In genomic region chr2:26756337-26756736, GRCh38 we compare ENCODE assay signal across 28 cellular contexts. TPM values are rescaled to one million over a fixed set of nuclear protein-coding genes. Genes with fewer than 3 reads are reported as not detected.
DNase-seq lines count a peak whose midpoint lies in the region; ATAC-seq and TF ChIP-seq lines count a peak whose summit lies in the region.
"Had no signal": no experiment of that assay in that cellular context is flagged by ENCODE, and none has a peak within 500 bp of the region (broad histone marks: within the 10 kb centered on the region; RNA-seq: fewer than 3 reads in every experiment).

No MANE protein-coding gene starts in this region.

- no peak overlapping the region for H3K4ac ChIP-seq in mesendoderm (ENCODE audit: low read depth, low read length)

- BruUV-seq in Panc1 (replicated peaks; lab: Mats Ljungman, UMichigan) = no TSS peak
- no TSS peak for BruUV-seq in Calu3 (replicated peaks; lab: Mats Ljungman, UMichigan)

- no peak overlapping the region for H3K27ac ChIP-seq in CD4-positive, alpha-beta T cell (ENCODE audit: low read depth, low read length)
- H3K27ac ChIP-seq in Panc1 (ENCODE audit: low read length) (peak overlapping the region; percentile 97; the same call in 1 of the 2 replicates), endodermal cell (ENCODE audit: low read depth, low read length) (no peak overlapping the region), mesendoderm (ENCODE audit: low read depth, low read length) (no peak overlapping the region)

- H3K4me2 ChIP-seq in mesendoderm (ENCODE audit: low read length) = no peak overlapping the region

- H3K36me3 ChIP-seq in Panc1 (ENCODE audit: control insufficient read depth, insufficient read depth, low read length) = no peaks in the 10 kb centered on the region
- no peaks in the 10 kb centered on the region for H3K36me3 ChIP-seq in endodermal cell (ENCODE audit: control insufficient read depth, insufficient read depth, low read length)
- no peaks in the 10 kb centered on the region for H3K36me3 ChIP-seq in mesendoderm (ENCODE audit: control insufficient read depth, insufficient read depth, low read length)
- H3K36me3 ChIP-seq: BE2C, gastrocnemius medialis, HAP-1 had no signal

- 72 to 85% methylated on average over 3 to 5 of the region's 5 CpGs for WGBS in endodermal cell (ENCODE audit: insufficient coverage in 1 of 2, insufficient read length in 1 of 2), 2 experiments
- no CpG with 5 or more reads among the region's 5 CpGs for WGBS in mesendoderm (ENCODE audit: extremely low coverage, insufficient coverage, low lambda C conversion rate)

- H3K9me3 ChIP-seq in CD4-positive, alpha-beta T cell (ENCODE audit: control insufficient read depth, low read length) = no peaks in the 10 kb centered on the region
- H3K9me3 ChIP-seq in Panc1 (ENCODE audit: control insufficient read depth, insufficient read depth, low read depth, low read length) (no peaks in the 10 kb centered on the region), endodermal cell (ENCODE audit: control insufficient read depth, low read length) (peaks cover 8% of the 10 kb centered on the region)
- H3K9me3 ChIP-seq: BE2C, gastrocnemius medialis, HAP-1 had no signal

- H3K36me3 Mint-ChIP-seq in CD4-positive, alpha-beta T cell (ENCODE audit: low read depth) = no peaks in the 10 kb centered on the region
- peaks cover 3% of the 10 kb centered on the region for H3K36me3 Mint-ChIP-seq in endodermal cell (ENCODE audit: low read depth)
- peaks cover 11% of the 10 kb centered on the region for H3K36me3 Mint-ChIP-seq in Calu3 (ENCODE audit: insufficient read depth, unreplicated experiment)
- H3K36me3 Mint-ChIP-seq: stimulated activated effector memory CD8-positive, alpha-beta T cell treated with anti-CD3 and anti-CD28 coated beads, Interleukin-12 subunit alpha, Interleukin-12 subunit beta, amount 100 ng/mL, for 72 hours; type B pancreatic cell had no signal

- H3K9ac ChIP-seq in endodermal cell (ENCODE audit: extremely low read depth, low read length, poor library complexity, severe bottlenecking) = no peak overlapping the region
- no peak overlapping the region for H3K9ac ChIP-seq in mesendoderm (ENCODE audit: low read length)

- no peak overlapping the region for H2BK15ac ChIP-seq in mesendoderm (replicated peaks; ENCODE audit: low read depth)

- intact Hi-C loops in CD4-positive, alpha-beta T cell (cut with DNase I, micrococcal nuclease) = no loop called here
- intact Hi-C loops in Panc1 (cut with micrococcal nuclease; ENCODE audit: unreplicated experiment) (no loop called here), Calu3 (cut with micrococcal nuclease; ENCODE audit: unreplicated experiment) (no loop called here)

- no peaks in the 10 kb centered on the region for H3K79me2 ChIP-seq in mesendoderm (ENCODE audit: control insufficient read depth, insufficient read depth, low read length)

- H2BK5ac ChIP-seq in mesendoderm (ENCODE audit: low read length) = no peak overlapping the region

- TF ChIP-seq CTCF in CD4-positive, alpha-beta T cell (IDR thresholded peaks at IDR 0.05) = no peak
- no peak for TF ChIP-seq CTCF in Panc1 (IDR thresholded peaks at IDR 0.05)
- no peak for TF ChIP-seq CTCF in endodermal cell (conservative IDR thresholded peaks at IDR 0.05)
- no peak for TF ChIP-seq CTCF in Calu3 (IDR thresholded peaks at IDR 0.05; ENCODE audit: unreplicated experiment)

- no peak overlapping the region for H2BK120ac ChIP-seq in mesendoderm (ENCODE audit: low read depth, low read length)

- H3K27me3 Mint-ChIP-seq in CD4-positive, alpha-beta T cell = no peaks in the 10 kb centered on the region
- H3K27me3 Mint-ChIP-seq in endodermal cell (ENCODE audit: insufficient read depth) (peaks cover 2% of the 10 kb centered on the region), Calu3 (ENCODE audit: unreplicated experiment) (no peaks in the 10 kb centered on the region)
- H3K27me3 Mint-ChIP-seq: T-helper 17 cell, type B pancreatic cell had no signal

- H3K9me3 Mint-ChIP-seq in CD4-positive, alpha-beta T cell = no peaks in the 10 kb centered on the region
- H3K9me3 Mint-ChIP-seq in endodermal cell (peaks cover 3% of the 10 kb centered on the region), Calu3 (ENCODE audit: low read depth, unreplicated experiment) (no peaks in the 10 kb centered on the region)
- H3K9me3 Mint-ChIP-seq: activated CD4-positive, alpha-beta memory T cell treated with anti-CD3 and anti-CD28 coated beads, Interleukin-2, amount 10 ng/mL, durations not matched to agents 7 days and 5 days; activated naive CD4-positive, alpha-beta T cell treated with anti-CD3 and anti-CD28 coated beads for 36 hours; dendritic cell treated with granulocyte-macrophage colony-stimulating factor and Interleukin-4, amounts not matched to agents 40 ng/mL and 50 ng/mL, for 4 days; nephron; stimulated activated effector memory CD8-positive, alpha-beta T cell treated with anti-CD3 and anti-CD28 coated beads, Interleukin-12 subunit alpha, Interleukin-12 subunit beta, amount 100 ng/mL, for 72 hours had no signal

- H3K27ac Mint-ChIP-seq in CD4-positive, alpha-beta T cell = no peak overlapping the region
- peak overlapping the region; percentile 74 for H3K27ac Mint-ChIP-seq in endodermal cell
- H3K27ac Mint-ChIP-seq in Calu3 (ENCODE audit: unreplicated experiment) = no peak overlapping the region
- H3K27ac Mint-ChIP-seq: activated CD4-positive, alpha-beta memory T cell treated with anti-CD3 and anti-CD28 coated beads, Interleukin-2, amount 10 ng/mL, durations not matched to agents 7 days and 5 days; activated naive CD4-positive, alpha-beta T cell treated with anti-CD3 and anti-CD28 coated beads for 36 hours; dendritic cell treated with granulocyte-macrophage colony-stimulating factor and Interleukin-4, amounts not matched to agents 40 ng/mL and 50 ng/mL, for 4 days; nephron; stimulated activated effector memory CD8-positive, alpha-beta T cell treated with anti-CD3 and anti-CD28 coated beads, Interleukin-12 subunit alpha, Interleukin-12 subunit beta, amount 100 ng/mL, for 72 hours; T-helper 17 cell; type B pancreatic cell had no signal

- H3K4me3 ChIP-seq in Panc1 (ENCODE audit: low read depth in 2 of 2, low read length in 2 of 2) (no peak overlapping the region), endodermal cell (ENCODE audit: low read length) (no peak overlapping the region), mesendoderm (ENCODE audit: low read length) (no peak overlapping the region)
- H3K4me3 ChIP-seq: gastrocnemius medialis, HAP-1, lung had no signal

- no peaks in the 10 kb centered on the region for H3K4me1 Mint-ChIP-seq in CD4-positive, alpha-beta T cell (ENCODE audit: low read depth)
- H3K4me1 Mint-ChIP-seq in endodermal cell (peaks cover 48% of the 10 kb centered on the region), Calu3 (ENCODE audit: low read depth, unreplicated experiment) (peaks cover 33% of the 10 kb centered on the region)
- H3K4me1 Mint-ChIP-seq: T-helper 17 cell had no signal

- in situ Hi-C loops in Panc1 (cut with HindIII; ENCODE audit: low pct_unique_long_range_greater_than_20kb, low sequenced_read_pairs) = no loop called here

- H4K5ac ChIP-seq in mesendoderm (ENCODE audit: low read length) = no peak overlapping the region

- H3K27me3 ChIP-seq in CD4-positive, alpha-beta T cell (ENCODE audit: control insufficient read depth, insufficient read depth, low read length) = no peaks in the 10 kb centered on the region
- no peaks in the 10 kb centered on the region for H3K27me3 ChIP-seq in Panc1 (ENCODE audit: control insufficient read depth, insufficient read depth, low read length)
- no peaks in the 10 kb centered on the region for H3K27me3 ChIP-seq in endodermal cell (ENCODE audit: control insufficient read depth, insufficient read depth, low read length, poor library complexity, severe bottlenecking)
- H3K27me3 ChIP-seq in mesendoderm (ENCODE audit: insufficient read depth, low read length, poor library complexity) = no peaks in the 10 kb centered on the region
- H3K27me3 ChIP-seq: BE2C, gastrocnemius medialis had no signal

- H3K23ac ChIP-seq in mesendoderm (ENCODE audit: low read length) = no peak overlapping the region

- H3K79me1 ChIP-seq in mesendoderm (ENCODE audit: low read length) = no peaks in the 10 kb centered on the region

- DNase-seq in CD4-positive, alpha-beta T cell = no peak
- DNase-seq in Panc1 (ENCODE audit: low read depth, low spot score) (no peak), endodermal cell (no peak), mesendoderm (peak; percentile 67), Calu3 (no peak)
- DNase-seq in stimulated activated CD4-positive, alpha-beta T cell treated with anti-CD3 and anti-CD28 coated beads, Interleukin-2, amount 100 ng/mL, for 48 hours = no peak
- DNase-seq: ACHN; activated CD4-positive, alpha-beta memory T cell treated with anti-CD3 and anti-CD28 coated beads, Interleukin-2, amount 10 ng/mL, durations not matched to agents 7 days and 5 days; activated CD4-positive, CD25-positive, alpha-beta regulatory T cell treated with anti-CD3 and anti-CD28 coated beads, Interleukin-2, amount 50 U/mL, for 72 hours; activated CD8-positive, alpha-beta memory T cell treated with anti-CD3 and anti-CD28 coated beads, Interleukin-2, amount 50 U/mL, for 4 hours; activated naive CD4-positive, alpha-beta T cell treated with anti-CD3 and anti-CD28 coated beads for 36 hours; BE2C; central memory CD4-positive, alpha-beta T cell; gastrocnemius medialis; kidney; NCI-H1092 treated with DMSO at 0.1 percent for 48 hours; NCI-H187; PC-3; Right ventricle myocardium superior; substantia nigra; T-helper 17 cell had no signal

- CTCF ChIA-PET in CD4-positive, alpha-beta T cell (lab: Charles Lee) = no interaction called here
- CTCF ChIA-PET in Panc1 (lab: Charles Lee) = no interaction called here
- CTCF ChIA-PET in Calu3 (lab: Charles Lee) = no interaction called here

- peak overlapping the region; percentile 25 for H3K4me3 Mint-ChIP-seq in CD4-positive, alpha-beta T cell
- no peak overlapping the region for H3K4me3 Mint-ChIP-seq in endodermal cell
- H3K4me3 Mint-ChIP-seq in Calu3 (ENCODE audit: low read depth, unreplicated experiment) = no peak overlapping the region
- H3K4me3 Mint-ChIP-seq: activated CD4-positive, alpha-beta memory T cell treated with anti-CD3 and anti-CD28 coated beads, Interleukin-2, amount 10 ng/mL, durations not matched to agents 7 days and 5 days; activated naive CD4-positive, alpha-beta T cell treated with anti-CD3 and anti-CD28 coated beads for 36 hours; dendritic cell treated with granulocyte-macrophage colony-stimulating factor and Interleukin-4, amounts not matched to agents 40 ng/mL and 50 ng/mL, for 4 days; nephron; stimulated activated effector memory CD8-positive, alpha-beta T cell treated with anti-CD3 and anti-CD28 coated beads, Interleukin-12 subunit alpha, Interleukin-12 subunit beta, amount 100 ng/mL, for 72 hours; T-helper 17 cell; type B pancreatic cell had no signal

- no peak overlapping the region for H3K18ac ChIP-seq in mesendoderm (ENCODE audit: low read length)

- ATAC-seq in CD4-positive, alpha-beta T cell (ENCODE audit: poor library complexity) = no peak
- ATAC-seq in Panc1 (no peak), GM21526 (IDR thresholded peaks at IDR 0.05; ENCODE audit: low FRiP score, unreplicated experiment) (no peak)
- ATAC-seq: gastrocnemius medialis; PC-3; stimulated activated effector memory CD8-positive, alpha-beta T cell treated with anti-CD3 and anti-CD28 coated beads, Interleukin-12 subunit alpha, Interleukin-12 subunit beta, amount 100 ng/mL, for 72 hours; T-helper 17 cell had no signal

- H2AK5ac ChIP-seq in mesendoderm (ENCODE audit: low read length) = no peak overlapping the region

- H3K4me1 ChIP-seq in Panc1 (ENCODE audit: control insufficient read depth, insufficient read depth, low read length) = peaks cover 38% of the 10 kb centered on the region
- peaks cover 18% of the 10 kb centered on the region for H3K4me1 ChIP-seq in endodermal cell (ENCODE audit: control insufficient read depth, insufficient read depth, low read length)
- peaks cover 26% of the 10 kb centered on the region for H3K4me1 ChIP-seq in mesendoderm (ENCODE audit: control insufficient read depth, low read depth, low read length)

- peak overlapping the region; percentile 57 for H3K56ac ChIP-seq in mesendoderm (ENCODE audit: low read length)

- POLR2A ChIA-PET in CD4-positive, alpha-beta T cell (lab: Charles Lee) = no interaction called here
- POLR2A ChIA-PET in Panc1 (lab: Charles Lee) = no interaction called here

- no peak overlapping the region for H4K8ac ChIP-seq in mesendoderm (ENCODE audit: low read depth, low read length)

RNA-seq across cellular contexts. Expression of gene SLC35F6, which starts 7.7 kb away (rescaled TPM):
- total RNA-seq in CD4-positive, alpha-beta T cell = 10 to 100 TPM; 32.0 to 34.2 TPM
- total RNA-seq in Panc1 (2021; ENCODE audit: unreplicated experiment) (67.3 TPM), endodermal cell (10 to 100 TPM; 23.3 to 24.8 TPM), Calu3 (2022) (36.9 and 43.0 TPM in 2 replicates)
- polyA plus RNA-seq in Panc1 (2012; ENCODE audit: insufficient read length) = 49.4 TPM
- 13.4 TPM for polyA plus RNA-seq in endodermal cell (2013, experiment 1 of 2)
- 12.8 TPM for polyA plus RNA-seq in endodermal cell (2013, experiment 2 of 2)
- 11.1 TPM for polyA plus RNA-seq in mesendoderm (2013, experiment 1 of 2)
- 10.8 TPM for polyA plus RNA-seq in mesendoderm (2013, experiment 2 of 2)

RNA-seq across cellular contexts. Expression of gene CENPA, which starts 29.5 kb away (rescaled TPM):
- total RNA-seq in CD4-positive, alpha-beta T cell = 1 to 10 TPM; 1.0 to 1.1 TPM
- total RNA-seq in Panc1 (2021; ENCODE audit: unreplicated experiment) (55.0 TPM), endodermal cell (10 to 100 TPM; 21.5 to 38.3 TPM), Calu3 (2022) (23.4 and 33.2 TPM in 2 replicates)
- polyA plus RNA-seq in Panc1 (2012; ENCODE audit: insufficient read length) = 14.4 TPM
- 38.5 TPM for polyA plus RNA-seq in endodermal cell (2013, experiment 1 of 2)
- polyA plus RNA-seq in endodermal cell (2013, experiment 2 of 2) = 41.6 TPM
- polyA plus RNA-seq in mesendoderm (2013, experiment 1 of 2) = 21.7 TPM
- 22.9 TPM for polyA plus RNA-seq in mesendoderm (2013, experiment 2 of 2)

Comparison
In these comparisons a context has a peak if more than half of its experiments do, and no peak if none do; other contexts are left out.
1. RNA of gene CENPA, which starts 29.5 kb away (total RNA-seq): 55.0 TPM in Panc1 (single experiment), 21.5 to 38.3 TPM in endodermal cell and 23.4 to 33.2 TPM in Calu3; 1.0 to 1.1 TPM in CD4-positive, alpha-beta T cell; every median in the first group is over 10 times any median in the second.